10 cellular contexts compared by ENCODE assay signal in genomic region chr13:101416181-101417042, GRCh38. TPM values are rescaled to one million over a fixed set of nuclear protein-coding genes. Genes with fewer than 3 reads are reported as not detected.
DNase-seq lines count a peak whose midpoint lies in the region; ATAC-seq and TF ChIP-seq lines count a peak whose summit lies in the region.
"Had no signal": no experiment of that assay in that cellular context is flagged by ENCODE, and none has a peak within 500 bp of the region (broad histone marks: within the 10 kb centered on the region; RNA-seq: fewer than 3 reads in every experiment).

TSS of gene NALCN (minus strand) at chr13:101416508. CDS start at chr13:101399126, 17,382 bp downstream.

- peaks cover 21% of the 10 kb centered on the region for H3K27me3 Mint-ChIP-seq in neural progenitor cell (ENCODE audit: insufficient read depth, low read depth)

- TF ChIP-seq CTCF in RWPE2 (IDR thresholded peaks at IDR 0.05; ENCODE audit: poor library complexity, severe bottlenecking) (no peak), fibroblast of pulmonary artery (IDR thresholded peaks at IDR 0.05; ENCODE audit: low read length, missing control alignments) (no peak), neural progenitor cell (IDR thresholded peaks at IDR 0.05) (no peak), colonic mucosa (IDR thresholded peaks at IDR 0.05) (no peak)

- H3K36me3 ChIP-seq in RWPE2 (ENCODE audit: low read depth), result no peaks in the 10 kb centered on the region
- no peaks in the 10 kb centered on the region for H3K36me3 ChIP-seq in neural progenitor cell
- H3K36me3 ChIP-seq in colonic mucosa, result no peaks in the 10 kb centered on the region

- ATAC-seq in RWPE2 (ENCODE audit: low read depth), result peak; percentile 73
- no peak for ATAC-seq in HG02623 (IDR thresholded peaks at IDR 0.05; ENCODE audit: unreplicated experiment)

- peak within 1 kb of the TSS; percentile 95 for H3K4me3 ChIP-seq in RWPE2 (ENCODE audit: severe bottlenecking)
- peak within 1 kb of the TSS; percentile 55 for H3K4me3 ChIP-seq in fibroblast of pulmonary artery (replicated peaks; ENCODE audit: low read depth, low read length)
- peak within 1 kb of the TSS; percentile 58 for H3K4me3 ChIP-seq in neural progenitor cell
- no peak within 1 kb of the TSS for H3K4me3 ChIP-seq in colonic mucosa

- H3K9me3 Mint-ChIP-seq in neural progenitor cell, result peaks cover 2% of the 10 kb centered on the region
- H3K9me3 Mint-ChIP-seq: T-helper 1 cell treated with Interleukin-12 subunit alpha and Interleukin-12 subunit beta and Interleukin-4 antibody, amounts not matched to agents 30 μg/mL and 1 μg/mL, for 36 hours had no signal

- peak within 1 kb of the TSS; percentile 88 for H3K4me2 ChIP-seq in neural progenitor cell

- no peaks in the 10 kb centered on the region for H4K20me1 ChIP-seq in neural progenitor cell (ENCODE audit: low read depth)

- H3K4me1 ChIP-seq in RWPE2 (ENCODE audit: insufficient read depth, poor library complexity, severe bottlenecking) (peaks cover 13% of the 10 kb centered on the region), neural progenitor cell (peaks cover 5% of the 10 kb centered on the region), colonic mucosa (no peaks in the 10 kb centered on the region)

- no peaks in the 10 kb centered on the region for H3K36me3 Mint-ChIP-seq in neural progenitor cell

- H3K9ac ChIP-seq in neural progenitor cell (no peak within 1 kb of the TSS), colonic mucosa (ENCODE audit: low read depth in 2 of 2, low read length in 2 of 2) (no peak within 1 kb of the TSS)

- H3K9me3 ChIP-seq in RWPE2 (ENCODE audit: severe bottlenecking) (no peaks in the 10 kb centered on the region), neural progenitor cell (ENCODE audit: low read depth) (no peaks in the 10 kb centered on the region), colonic mucosa (no peaks in the 10 kb centered on the region)

- no peaks in the 10 kb centered on the region for H3K79me2 ChIP-seq in neural progenitor cell (ENCODE audit: low read depth)

- H3K27me3 ChIP-seq in RWPE2 (ENCODE audit: insufficient read depth, poor library complexity, severe bottlenecking) (no peaks in the 10 kb centered on the region), neural progenitor cell (peaks cover 50% of the 10 kb centered on the region), colonic mucosa (peaks cover 23% of the 10 kb centered on the region)

- H3K4me1 Mint-ChIP-seq in neural progenitor cell, result no peaks in the 10 kb centered on the region

- peak within 1 kb of the TSS; percentile 88 for H2AFZ ChIP-seq in neural progenitor cell (replicated peaks)

- H3K27ac ChIP-seq in RWPE2 (ENCODE audit: poor library complexity, severe bottlenecking) (peak within 1 kb of the TSS; percentile 36), neural progenitor cell (no peak within 1 kb of the TSS), colonic mucosa (no peak within 1 kb of the TSS)
- H3K27ac ChIP-seq: C4-2B had no signal

- H3F3A ChIP-seq in neural progenitor cell (ENCODE audit: low read depth), result no peaks in the 10 kb centered on the region

- peak; percentile 33 to 61 for DNase-seq in NCI-H2081 (lab: John Stamatoyannopoulos, UW)
- no peak for DNase-seq in NCI-H2081 treated with DMSO at 0.1 percent for 48 hours (lab: John Stamatoyannopoulos, UW)
- peak; percentile 51 for DNase-seq in RWPE2 (ENCODE audit: low spot score)
- DNase-seq in fibroblast of pulmonary artery (ENCODE audit: low read depth), result peak; percentile 9
- peak; percentile 71 for DNase-seq in neural progenitor cell (ENCODE audit: low spot score)
- DNase-seq in GM19240 (ENCODE audit: insufficient read length, low spot score), result no peak
- no peak for DNase-seq in colonic mucosa

- intact Hi-C loops in colonic mucosa (cut with DNase I), result no loop called here

- peak within 1 kb of the TSS; percentile 89 for H3K4me3 Mint-ChIP-seq in neural progenitor cell
- H3K4me3 Mint-ChIP-seq: T-helper 1 cell treated with Interleukin-12 subunit alpha and Interleukin-12 subunit beta and Interleukin-4 antibody, amounts not matched to agents 30 μg/mL and 1 μg/mL, for 36 hours had no signal

- no peak within 1 kb of the TSS for H3K27ac Mint-ChIP-seq in neural progenitor cell
- H3K27ac Mint-ChIP-seq: T-helper 1 cell treated with Interleukin-12 subunit alpha and Interleukin-12 subunit beta and Interleukin-4 antibody, amounts not matched to agents 30 μg/mL and 1 μg/mL, for 36 hours had no signal

RNA-seq across cellular contexts. Expression of gene NALCN, which starts in this region (rescaled TPM):
- total RNA-seq in neural progenitor cell (ENCODE audit: low replicate concordance) (0.53 and 1.1 TPM in 2 replicates), colonic mucosa (under 1 TPM; 0.22 to 0.27 TPM)

Comparison
In these comparisons a context has a peak if more than half of its experiments do, and no peak if none do; other contexts are left out.
1. DNase-seq: peak in NCI-H2081 (2 of 2), RWPE2 (single experiment), fibroblast of pulmonary artery (single experiment) and neural progenitor cell (single experiment); none in NCI-H2081 treated with DMSO at 0.1 percent for 48 hours (single experiment), GM19240 (single experiment) and colonic mucosa (single experiment).